In the genomic region with DNA sequence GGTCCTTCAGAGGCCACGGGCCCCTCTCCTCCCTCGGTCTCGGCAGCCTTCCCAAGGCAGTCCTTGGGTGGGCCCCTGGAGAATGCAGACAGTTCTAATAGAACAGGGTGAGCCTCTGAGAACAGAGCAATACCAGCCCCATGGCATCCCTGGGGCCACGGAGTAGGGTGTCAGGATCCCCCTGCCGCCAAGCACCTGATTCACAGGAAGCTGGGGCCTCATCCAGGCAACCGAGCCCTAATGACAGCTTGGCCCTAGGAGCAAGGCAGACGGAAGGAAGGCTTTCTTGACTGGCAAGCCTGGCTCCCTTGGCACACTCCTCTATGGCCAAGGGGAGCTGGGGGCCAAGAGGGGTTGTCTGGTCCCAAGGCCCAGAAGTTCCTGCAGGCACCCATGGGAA, we compare ENCODE assay signal across 10 cellular contexts. TPM values are rescaled to one million over a fixed set of nuclear protein-coding genes. Genes with fewer than 3 reads are reported as not detected.
DNase-seq lines count a peak whose midpoint lies in the region; TF ChIP-seq lines count a peak whose summit lies in the region.
"Had no signal": no experiment of that assay in that cellular context is flagged by ENCODE, and none has a peak within 500 bp of the region (broad histone marks: within the 10 kb centered on the region; RNA-seq: fewer than 3 reads in every experiment).

No MANE protein-coding gene starts in this region.

- peaks cover 0 to 5% of the 10 kb centered on the region in 2 donors for H3K36me3 Mint-ChIP-seq in CD4-positive, alpha-beta memory T cell

- POLR2A ChIA-PET in CD4-positive, alpha-beta memory T cell (lab: Charles Lee; ENCODE audit: partially characterized antibody) = interaction anchor here (0.7 to 1.8 kb wide), 5 partner anchors 11 to 135 kb away, joined by 4 to 9 read pairs (median 4); partner anchors contain the start of genes MYH9 and TXN2

- H3K9me3 Mint-ChIP-seq in CD4-positive, alpha-beta memory T cell = no peaks in the 10 kb centered on the region

- peaks cover 18% of the 10 kb centered on the region for H3K79me2 ChIP-seq in fibroblast of lung (ENCODE audit: control insufficient read depth, insufficient read depth, low read length)

- peaks cover 11 to 28% (median 15%) of the 10 kb centered on the region in 4 donors for H3K4me1 Mint-ChIP-seq in CD4-positive, alpha-beta memory T cell

- H4K20me1 ChIP-seq in fibroblast of lung (ENCODE audit: control insufficient read depth, extremely low read depth, insufficient read depth, low read length) = no peaks in the 10 kb centered on the region

- H3K4me2 ChIP-seq in fibroblast of lung (ENCODE audit: extremely low read depth, insufficient read depth, low read length) = no peak overlapping the region

- CTCF ChIA-PET in CD4-positive, alpha-beta memory T cell (lab: Charles Lee; ENCODE audit: partially characterized antibody) = interaction anchor here (10.0 kb wide), 1 partner anchor 166 kb away, joined by 204 read pairs; no protein-coding TSS in a partner anchor

- peak overlapping the region in 4 of 7 donors; percentile 10 to 70 (median 59) for H3K27ac Mint-ChIP-seq in CD4-positive, alpha-beta memory T cell

- no peak overlapping the region for H3K4me3 ChIP-seq in CD4-positive, alpha-beta memory T cell (ENCODE audit: low read length in 2 of 2)
- H3K4me3 ChIP-seq in SJCRH30 (no peak overlapping the region), fibroblast of lung (replicated peaks in 1 of 4; ENCODE audit: control extremely low read depth in 1 of 4, insufficient read depth in 1 of 4, low read depth in 3 of 4, low read length in 4 of 4) (no peak overlapping the region), skin epidermis (no peak overlapping the region)

- intact Hi-C loops in CD4-positive, alpha-beta memory T cell (cut with micrococcal nuclease) = no loop called here

- H3K4me1 ChIP-seq in CD4-positive, alpha-beta memory T cell (ENCODE audit: insufficient read depth, low read length) = peaks cover 18% of the 10 kb centered on the region
- H3K4me1 ChIP-seq in SJCRH30 (peaks cover 72% of the 10 kb centered on the region), fibroblast of lung (ENCODE audit: control insufficient read depth, extremely low read depth, insufficient read depth, low read length) (peaks cover 64% of the 10 kb centered on the region)

- H3K27me3 ChIP-seq in CD4-positive, alpha-beta memory T cell (ENCODE audit: insufficient read depth, low read length) = no peaks in the 10 kb centered on the region
- H3K27me3 ChIP-seq in SJCRH30 (no peaks in the 10 kb centered on the region), fibroblast of lung (ENCODE audit: control insufficient read depth, insufficient read depth, low read length) (no peaks in the 10 kb centered on the region)

- no peak for TF ChIP-seq CTCF in fibroblast of lung (conservative IDR thresholded peaks at IDR 0.05 in 1 of 2, IDR thresholded peaks at IDR 0.05 in 1 of 2; ENCODE audit: low read depth in 1 of 2, low read length in 2 of 2)

- no peaks in the 10 kb centered on the region for H3K27me3 Mint-ChIP-seq in CD4-positive, alpha-beta memory T cell

- H2AFZ ChIP-seq in fibroblast of lung (ENCODE audit: low read length) = no peak overlapping the region

- no peaks in the 10 kb centered on the region for H3K36me3 ChIP-seq in CD4-positive, alpha-beta memory T cell (ENCODE audit: insufficient read depth, low read length)
- H3K36me3 ChIP-seq in SJCRH30 = no peaks in the 10 kb centered on the region
- peaks cover 4% of the 10 kb centered on the region for H3K36me3 ChIP-seq in fibroblast of lung (ENCODE audit: control insufficient read depth, insufficient read depth, low read length)

- no peak overlapping the region for H3K27ac ChIP-seq in CD4-positive, alpha-beta memory T cell (ENCODE audit: low read depth, low read length)
- H3K27ac ChIP-seq in SJCRH30 = peak overlapping the region; percentile 72; the same call in 1 of the 2 replicates
- peak overlapping the region; percentile 99 for H3K27ac ChIP-seq in fibroblast of lung (ENCODE audit: insufficient read depth, low read length)
- H3K27ac ChIP-seq in skin epidermis = peak overlapping the region in 17 of 21 experiments; percentile 18 to 85 (median 75)

- H3K4me3 Mint-ChIP-seq in CD4-positive, alpha-beta memory T cell = no peak overlapping the region

- H3K9me3 ChIP-seq in CD4-positive, alpha-beta memory T cell (ENCODE audit: control insufficient read depth in 1 of 2, low read length in 2 of 2) = no peaks in the 10 kb centered on the region
- H3K9me3 ChIP-seq in SJCRH30 (replicated peaks) (no peaks in the 10 kb centered on the region), fibroblast of lung (ENCODE audit: control insufficient read depth, insufficient read depth, low read depth, low read length) (no peaks in the 10 kb centered on the region)

- peak overlapping the region; percentile 4 for H3K9ac ChIP-seq in fibroblast of lung (ENCODE audit: insufficient read depth, low read length)

- DNase-seq in CD4-positive, alpha-beta memory T cell = no peak
- no peak for DNase-seq in SJCRH30
- no peak for DNase-seq in fibroblast of lung (ENCODE audit: low read depth in 2 of 2)
- no peak for DNase-seq in LoVo (ENCODE audit: low spot score)
- DNase-seq in ureter (ENCODE audit: low spot score) = no peak
- no peak for DNase-seq in DMS53 treated with DMSO at 0.1 percent for 48 hours (lab: John Stamatoyannopoulos, UW; ENCODE audit: unreplicated experiment)
- DNase-seq in ecto neural progenitor cell (ENCODE audit: low spot score) = no peak
- DNase-seq: activated effector memory CD4-positive, alpha-beta T cell treated with Interleukin-2 at 50 U/mL for 16 hours; effector memory CD4-positive, alpha-beta T cell had no signal

RNA-seq across cellular contexts. Expression of gene TXN2, which starts 15.2 kb away (rescaled TPM):
- 10 to 100 TPM; 33.5 to 34.5 TPM for total RNA-seq in CD4-positive, alpha-beta memory T cell
- 100 to 1,000 TPM; 103 to 148 TPM for polyA plus RNA-seq in CD4-positive, alpha-beta memory T cell
- 45.6 and 53.6 TPM in 2 replicates for total RNA-seq in SJCRH30 (2014; rRNA removed; shearing (Covaris generic))
- total RNA-seq in fibroblast of lung = 20.5 and 25.3 TPM in 2 replicates
- 118 and 164 TPM in 2 replicates for polyA plus RNA-seq in fibroblast of lung
- polyA plus RNA-seq in fibroblast of lung (2012) = 82.3 and 118 TPM in 2 replicates
- 75.3 and 223 TPM in 2 replicates for polyA minus RNA-seq in fibroblast of lung (ENCODE audit: low replicate concordance)
- 88.2 TPM for total RNA-seq in ureter

RNA-seq across cellular contexts. Expression of gene FOXRED2, which starts 40.6 kb away (rescaled TPM):
- 1 to 10 TPM; 7.3 to 8.5 TPM for total RNA-seq in CD4-positive, alpha-beta memory T cell
- polyA plus RNA-seq in CD4-positive, alpha-beta memory T cell = 1 to 10 TPM in 1 of 2 donors, not detected in 1; 2.7 TPM
- 16.9 and 20.9 TPM in 2 replicates for total RNA-seq in SJCRH30 (2014; rRNA removed; shearing (Covaris generic))
- total RNA-seq in fibroblast of lung (3.3 and 8.7 TPM in 2 replicates), ureter (15.3 TPM)
- polyA plus RNA-seq in fibroblast of lung = 3.8 and 8.8 TPM in 2 replicates
- polyA plus RNA-seq in fibroblast of lung (2012) = 5.1 and 9.6 TPM in 2 replicates
- polyA minus RNA-seq in fibroblast of lung (ENCODE audit: low replicate concordance) = 13.7 and 28.1 TPM in 2 replicates
